In genomic region chr4:118923891-118924290, GRCh38 we compare ENCODE assay signal across 32 cellular contexts.
"Had no signal": no experiment of that assay in that cellular context is flagged by ENCODE, and none has a peak within 500 bp of the region (broad histone marks: within the 10 kb centered on the region; RNA-seq: fewer than 3 reads in every experiment).

No MANE protein-coding gene starts in this region.

- H3K27me3 ChIP-seq: adrenal gland, body of pancreas, breast epithelium, Peyer's patch, SJSA1 had no signal

- H3K27ac ChIP-seq: adrenal gland, body of pancreas, breast epithelium, SJSA1, VCaP had no signal

- DNase-seq: activated B cell treated with CpG ODN at 0.5 μM for 24 hours; activated CD4-positive, alpha-beta memory T cell treated with anti-CD3 and anti-CD28 coated beads for 36 hours; activated CD4-positive, alpha-beta T cell treated with anti-CD3 and anti-CD28 coated beads for 4 hours; activated CD4-positive, alpha-beta T cell treated with anti-CD3 and anti-CD28 coated beads, Interleukin-2, amount 50 U/mL, for 1 hour; activated CD4-positive, CD25-positive, alpha-beta regulatory T cell treated with anti-CD3 and anti-CD28 coated beads, Interleukin-2, amount 50 U/mL, for 72 hours; activated CD8-positive, alpha-beta memory T cell treated with anti-CD3 and anti-CD28 coated beads, Interleukin-2, amount 50 U/mL, for 4 hours; activated gamma-delta T cell treated with Interleukin-2 at 50 U/mL for 16 hours; activated naive CD4-positive, alpha-beta T cell treated with anti-CD3 and anti-CD28 coated beads for 36 hours; activated T-cell treated with anti-CD3 and anti-CD28 coated beads for 4 hours; activated T-cell treated with anti-CD3 and anti-CD28 coated beads, Interleukin-2, amount 50 U/mL, for 4 hours; adrenal gland; body of pancreas; caudate nucleus; Karpas-422; KBM-7; NCI-H1048; NCI-H1105 treated with DMSO at 0.1 percent for 48 hours; NCI-H1436; NCI-H1694; NCI-H1930; NCI-H2081 treated with DMSO at 0.1 percent for 48 hours; NCI-H345; NCI-H524 treated with DMSO at 0.1 percent for 48 hours; PC-3; Peyer's patch; RPMI8226; SHP77 treated with DMSO at 0.1 percent for 48 hours; SK-N-SH had no signal

- H3K4me3 ChIP-seq: adrenal gland, body of pancreas, breast epithelium, Peyer's patch, SJSA1 had no signal

- H3K4me1 ChIP-seq: adrenal gland, body of pancreas, breast epithelium had no signal

- H3K9me3 ChIP-seq: adrenal gland, body of pancreas, breast epithelium, Peyer's patch, SJSA1, SK-N-SH had no signal

- ATAC-seq: activated naive CD4-positive, alpha-beta T cell treated with anti-CD3 and anti-CD28 coated beads, Interleukin-2, amount 50 U/mL, for 72 hours; activated T-cell treated with anti-CD3 and anti-CD28 coated beads, Interleukin-2, amount 50 U/mL, for 4 hours; body of pancreas; PC-3 had no signal

- H3K36me3 ChIP-seq: adrenal gland, breast epithelium, Peyer's patch, SJSA1 had no signal
